Comparison of ENCODE assay signal across 15 cellular contexts in genomic region chr2:160373263-160374019, GRCh38.
DNase-seq lines count a peak whose midpoint lies in the region; ATAC-seq, FAIRE-seq and TF ChIP-seq lines count a peak whose summit lies in the region.
"Had no signal": no experiment of that assay in that cellular context is flagged by ENCODE, and none has a peak within 500 bp of the region (broad histone marks: within the 10 kb centered on the region; RNA-seq: fewer than 3 reads in every experiment).

No MANE protein-coding gene starts in this region.

- H3K27ac ChIP-seq in keratinocyte (ENCODE audit: control insufficient read depth, insufficient read depth, low read length) (no peak overlapping the region), spleen (peak overlapping the region; percentile 29 to 84 (median 74)), PC-3 (ENCODE audit: low read length) (no peak overlapping the region)
- H3K27ac ChIP-seq: WERI-Rb-1 had no signal

- CTCF ChIA-PET in activated CD4-positive, alpha-beta T cell treated with anti-CD3 and anti-CD28 coated beads for 36 hours (lab: Charles Lee), result interaction anchor here (0.8 to 2.3 kb wide), 2 partner anchors 14 to 690 kb away, joined by 3 to 10 read pairs; no protein-coding TSS in a partner anchor
- CTCF ChIA-PET in PC-3 (lab: Charles Lee), result no interaction called here

- H4K20me1 ChIP-seq in keratinocyte (ENCODE audit: control insufficient read depth, extremely low read depth, insufficient read depth, low read length), result no peaks in the 10 kb centered on the region
- H4K20me1 ChIP-seq in PC-3 (ENCODE audit: low read length), result 0 out of 2 replicates have a peak, but pooled peaks cover 7% of the 10 kb centered on the region

- TF ChIP-seq CTCF in keratinocyte (optimal IDR thresholded peaks at IDR 0.05 in 1 of 3, IDR thresholded peaks at IDR 0.05 in 1 of 3, conservative IDR thresholded peaks at IDR 0.05 in 1 of 3; ENCODE audit: extremely low read depth in 1 of 3, insufficient read depth in 2 of 3, low read length in 3 of 3) (no peak), spleen (IDR thresholded peaks at IDR 0.05 in 8 of 11, conservative IDR thresholded peaks at IDR 0.05 in 3 of 11) (no peak), PC-3 (conservative IDR thresholded peaks at IDR 0.05; ENCODE audit: low read depth, low read length) (no peak)

- POLR2A ChIA-PET in activated CD4-positive, alpha-beta T cell treated with anti-CD3 and anti-CD28 coated beads for 36 hours (lab: Charles Lee), result no interaction called here
- POLR2A ChIA-PET in PC-3 (lab: Charles Lee; ENCODE audit: unreplicated experiment), result no interaction called here

- no peaks in the 10 kb centered on the region for H3F3A ChIP-seq in PC-3 (ENCODE audit: low read length, unreplicated experiment)

- no peaks in the 10 kb centered on the region for H3K27me3 Mint-ChIP-seq in activated CD4-positive, alpha-beta T cell treated with anti-CD3 and anti-CD28 coated beads for 36 hours
- no peaks in the 10 kb centered on the region for H3K27me3 Mint-ChIP-seq in activated T-helper 17 cell treated with anti-CD3 and anti-CD28 coated beads, Interleukin-2, amount 50 U/mL, for 72 hours

- no peaks in the 10 kb centered on the region for H3K9me1 ChIP-seq in keratinocyte (ENCODE audit: control insufficient read depth, extremely low read depth, insufficient read depth, low read length)

- H3K4me2 ChIP-seq in keratinocyte (ENCODE audit: control insufficient read depth, extremely low read depth, insufficient read depth, low read depth, low read length) (peak overlapping the region; percentile 6), PC-3 (ENCODE audit: low read length) (no peak overlapping the region)

- no peaks in the 10 kb centered on the region for H3K9me3 Mint-ChIP-seq in activated CD4-positive, alpha-beta T cell treated with anti-CD3 and anti-CD28 coated beads for 36 hours (ENCODE audit: low read depth)
- H3K9me3 Mint-ChIP-seq in activated T-helper 17 cell treated with anti-CD3 and anti-CD28 coated beads, Interleukin-2, amount 50 U/mL, for 72 hours, result no peaks in the 10 kb centered on the region

- WGBS in spleen, 5 donors, result 39 to 74% (median 57%) methylated on average over 2 of the region's 2 CpGs

- ATAC-seq in activated CD4-positive, alpha-beta T cell treated with anti-CD3 and anti-CD28 coated beads for 36 hours, result peak; percentile 21
- ATAC-seq in activated T-helper 17 cell treated with anti-CD3 and anti-CD28 coated beads, Interleukin-2, amount 50 U/mL, for 72 hours (replicated peaks), result peak; percentile 35
- no peak for ATAC-seq in PC-3

- FAIRE-seq in keratinocyte (lab: Jason Lieb, UNC), result no peak
- FAIRE-seq: colon, small intestine had no signal

- H3K36me3 Mint-ChIP-seq in activated CD4-positive, alpha-beta T cell treated with anti-CD3 and anti-CD28 coated beads for 36 hours (ENCODE audit: low read depth), result no peaks in the 10 kb centered on the region
- H3K36me3 Mint-ChIP-seq in activated T-helper 17 cell treated with anti-CD3 and anti-CD28 coated beads, Interleukin-2, amount 50 U/mL, for 72 hours (ENCODE audit: low read depth), result no peaks in the 10 kb centered on the region

- intact Hi-C loops in activated CD4-positive, alpha-beta T cell treated with anti-CD3 and anti-CD28 coated beads for 36 hours (cut with DNase I, micrococcal nuclease), result loop anchor here in 1 of 2 experiments (2.0 kb wide), 1 partner anchor 13 kb away; no protein-coding TSS in a partner anchor
- intact Hi-C loops in spleen (cut with DNase I; ENCODE audit: low total_unique reads), result no loop called here
- intact Hi-C loops in head of caudate nucleus (cut with DNase I), result no loop called here
- intact Hi-C loops in PC-3 (cut with micrococcal nuclease), result no loop called here

- dilution Hi-C loops in keratinocyte (cut with MboI; ENCODE audit: extremely low pct_ligation_motif_present, low sequenced_read_pairs), result no loop called here

- no peaks in the 10 kb centered on the region for H3K36me3 ChIP-seq in keratinocyte (ENCODE audit: control insufficient read depth in 2 of 2, extremely low read depth in 1 of 2, insufficient read depth in 2 of 2, low read length in 2 of 2)
- H3K36me3 ChIP-seq in spleen, result no peaks in the 10 kb centered on the region
- no peaks in the 10 kb centered on the region for H3K36me3 ChIP-seq in PC-3 (ENCODE audit: low read depth, low read length)
- H3K36me3 ChIP-seq: WERI-Rb-1 had no signal

- H3K9ac ChIP-seq in keratinocyte (ENCODE audit: control insufficient read depth, extremely low read depth, insufficient read depth, low read length), result no peak overlapping the region
- H3K9ac ChIP-seq in PC-3 (ENCODE audit: low read length), result no peak overlapping the region

- H2AFZ ChIP-seq in keratinocyte (ENCODE audit: control insufficient read depth, low read length) (no peak overlapping the region), PC-3 (ENCODE audit: low read length) (no peak overlapping the region)

- H3K9me2 ChIP-seq in PC-3 (replicated peaks; ENCODE audit: low read length), result no peaks in the 10 kb centered on the region

- H3K9me3 ChIP-seq in keratinocyte (ENCODE audit: control insufficient read depth, low read depth, low read length), result no peaks in the 10 kb centered on the region
- no peaks in the 10 kb centered on the region for H3K9me3 ChIP-seq in spleen
- H3K9me3 ChIP-seq in PC-3 (ENCODE audit: low read length), result no peaks in the 10 kb centered on the region

- H3K4me1 Mint-ChIP-seq in activated CD4-positive, alpha-beta T cell treated with anti-CD3 and anti-CD28 coated beads for 36 hours, result peaks cover 81% of the 10 kb centered on the region
- peaks cover 62% of the 10 kb centered on the region for H3K4me1 Mint-ChIP-seq in activated T-helper 17 cell treated with anti-CD3 and anti-CD28 coated beads, Interleukin-2, amount 50 U/mL, for 72 hours

- H3K79me2 ChIP-seq in keratinocyte (ENCODE audit: control insufficient read depth, insufficient read depth, low read length) (peaks cover 95% of the 10 kb centered on the region), PC-3 (ENCODE audit: low read length) (peaks cover 91% of the 10 kb centered on the region)

- DNase-seq in activated CD4-positive, alpha-beta T cell treated with anti-CD3 and anti-CD28 coated beads for 36 hours, result no peak
- DNase-seq in activated CD4-positive, alpha-beta T cell treated with anti-CD3 and anti-CD28 coated beads for 1 hour, result no peak
- DNase-seq in keratinocyte (ENCODE audit: low read depth, low spot score) (no peak), spleen (no peak), head of caudate nucleus (no peak), PC-3 (no peak)
- DNase-seq in stimulated activated CD4-positive, alpha-beta T cell treated with anti-CD3 and anti-CD28 coated beads, Interleukin-12 subunit alpha, Interleukin-12 subunit beta, amount 100 ng/mL, for 4 hours, result no peak
- DNase-seq: 8988T, NCI-H510A treated with DMSO at 0.1 percent for 48 hours, SHP77, small intestine, WERI-Rb-1 had no signal

- peak overlapping the region; percentile 34 for H3K4me3 Mint-ChIP-seq in activated CD4-positive, alpha-beta T cell treated with anti-CD3 and anti-CD28 coated beads for 36 hours
- H3K4me3 Mint-ChIP-seq in activated T-helper 17 cell treated with anti-CD3 and anti-CD28 coated beads, Interleukin-2, amount 50 U/mL, for 72 hours, result peak overlapping the region; percentile 63

- peak overlapping the region; percentile 58 for H3K27ac Mint-ChIP-seq in activated CD4-positive, alpha-beta T cell treated with anti-CD3 and anti-CD28 coated beads for 36 hours
- peak overlapping the region; percentile 61 for H3K27ac Mint-ChIP-seq in activated T-helper 17 cell treated with anti-CD3 and anti-CD28 coated beads, Interleukin-2, amount 50 U/mL, for 72 hours

- H3K27me3 ChIP-seq in keratinocyte (ENCODE audit: control insufficient read depth, extremely low read depth, insufficient read depth, low read length) (no peaks in the 10 kb centered on the region), spleen (replicated peaks in 1 of 7) (no peaks in the 10 kb centered on the region), PC-3 (ENCODE audit: low read length) (no peaks in the 10 kb centered on the region)

- no peak overlapping the region for H3K4me3 ChIP-seq in keratinocyte (ENCODE audit: control insufficient read depth in 2 of 3, extremely low read depth in 1 of 3, insufficient read depth in 2 of 3, low read depth in 1 of 3, low read length in 3 of 3)
- no peak overlapping the region for H3K4me3 ChIP-seq in spleen
- no peak overlapping the region for H3K4me3 ChIP-seq in PC-3 (ENCODE audit: low read length)
- H3K4me3 ChIP-seq: lung had no signal

- no peak for TF ChIP-seq POLR2A in spleen (IDR thresholded peaks at IDR 0.05)

- H3K4me1 ChIP-seq in keratinocyte (ENCODE audit: control insufficient read depth, extremely low read depth, insufficient read depth, low read length) (peaks cover 56% of the 10 kb centered on the region), spleen (peaks cover 71 to 100% (median 100%) of the 10 kb centered on the region in 6 donors), PC-3 (ENCODE audit: insufficient read depth, low read length) (peaks cover 22% of the 10 kb centered on the region)

- no TSS peak for BruUV-seq in PC-3 (replicated peaks; lab: Mats Ljungman, UMichigan)

Comparison
In these comparisons a context has a peak if more than half of its experiments do, and no peak if none do; other contexts are left out.
1. H3K27ac ChIP-seq: peak in spleen (8 of 8); none in keratinocyte (single experiment) and PC-3 (single experiment).